ENCODE assay signal across 24 cellular contexts in genomic region chr17:16926591-16927451, GRCh38. TPM values are rescaled to one million over a fixed set of nuclear protein-coding genes. Genes with fewer than 3 reads are reported as not detected.
DNase-seq lines count a peak whose midpoint lies in the region; ATAC-seq, FAIRE-seq and TF ChIP-seq lines count a peak whose summit lies in the region.
"Had no signal": no experiment of that assay in that cellular context is flagged by ENCODE, and none has a peak within 500 bp of the region (broad histone marks: within the 10 kb centered on the region; RNA-seq: fewer than 3 reads in every experiment).

No MANE protein-coding gene starts in this region.

- no peaks in the 10 kb centered on the region for H3K9me3 ChIP-seq in kidney (ENCODE audit: control insufficient read depth in 1 of 2, low read length in 2 of 2)
- H3K9me3 ChIP-seq: body of pancreas, esophagus squamous epithelium had no signal

- no peak for FAIRE-seq in kidney (lab: Jason Lieb, UNC)
- FAIRE-seq: GM18507 had no signal

- no peak overlapping the region for H3K9ac ChIP-seq in kidney (ENCODE audit: low read length in 2 of 2)

- H3K36me3 Mint-ChIP-seq in activated naive CD4-positive, alpha-beta T cell treated with anti-CD3 and anti-CD28 coated beads, Interleukin-2, amount 10 ng/mL, durations not matched to agents 7 days and 5 days = no peaks in the 10 kb centered on the region
- peaks cover 9 to 14% of the 10 kb centered on the region in 2 donors for H3K36me3 Mint-ChIP-seq in stimulated activated naive B cell treated with anti-CD40 and anti-IgM and Interleukin-4, amounts not matched to agents 10 μg/mL and 1 μg/mL and 100 μg/mL, for 72 hours
- H3K36me3 Mint-ChIP-seq: activated naive CD8-positive, alpha-beta T cell; CD14-positive monocyte had no signal

- H3K4me3 Mint-ChIP-seq in activated naive CD4-positive, alpha-beta T cell treated with anti-CD3 and anti-CD28 coated beads, Interleukin-2, amount 10 ng/mL, durations not matched to agents 7 days and 5 days = no peak overlapping the region
- H3K4me3 Mint-ChIP-seq in stimulated activated naive B cell treated with anti-CD40 and anti-IgM and Interleukin-4, amounts not matched to agents 10 μg/mL and 1 μg/mL and 100 μg/mL, for 72 hours = no peak overlapping the region
- H3K4me3 Mint-ChIP-seq: activated naive CD8-positive, alpha-beta T cell; CD14-positive monocyte; H9; nephron progenitor cell; stimulated activated naive CD8-positive, alpha-beta T cell treated with anti-CD3 and anti-CD28 coated beads, Interleukin-15, Interleukin-2, amounts not matched to agents 100 ng/mL and 50 ng/mL, for 24 hours had no signal

- intact Hi-C loops in kidney (cut with DNase I) = no loop called here

- no peaks in the 10 kb centered on the region for H3K36me3 ChIP-seq in kidney (ENCODE audit: control insufficient read depth in 1 of 2, insufficient read depth in 2 of 2, low read length in 2 of 2)
- H3K36me3 ChIP-seq: esophagus squamous epithelium had no signal

- no peak for TF ChIP-seq CTCF in kidney (IDR thresholded peaks at IDR 0.05; ENCODE audit: borderline replicate concordance, extremely low read depth, insufficient read depth)

- H3K27ac Mint-ChIP-seq in activated naive CD4-positive, alpha-beta T cell treated with anti-CD3 and anti-CD28 coated beads, Interleukin-2, amount 10 ng/mL, durations not matched to agents 7 days and 5 days = no peak overlapping the region
- peak overlapping the region; percentile 37 for H3K27ac Mint-ChIP-seq in stimulated activated naive B cell treated with anti-CD40 and anti-IgM and Interleukin-4, amounts not matched to agents 10 μg/mL and 1 μg/mL and 100 μg/mL, for 72 hours
- H3K27ac Mint-ChIP-seq: activated naive CD8-positive, alpha-beta T cell; CD14-positive monocyte; H9; nephron progenitor cell; stimulated activated naive CD8-positive, alpha-beta T cell treated with anti-CD3 and anti-CD28 coated beads, Interleukin-15, Interleukin-2, amounts not matched to agents 100 ng/mL and 50 ng/mL, for 24 hours had no signal

- no peaks in the 10 kb centered on the region for H3K4me1 Mint-ChIP-seq in activated naive CD4-positive, alpha-beta T cell treated with anti-CD3 and anti-CD28 coated beads, Interleukin-2, amount 10 ng/mL, durations not matched to agents 7 days and 5 days
- peaks cover 9 to 37% of the 10 kb centered on the region in 2 donors for H3K4me1 Mint-ChIP-seq in stimulated activated naive B cell treated with anti-CD40 and anti-IgM and Interleukin-4, amounts not matched to agents 10 μg/mL and 1 μg/mL and 100 μg/mL, for 72 hours
- H3K4me1 Mint-ChIP-seq: nephron progenitor cell had no signal

- H3K9me3 Mint-ChIP-seq in activated naive CD4-positive, alpha-beta T cell treated with anti-CD3 and anti-CD28 coated beads, Interleukin-2, amount 10 ng/mL, durations not matched to agents 7 days and 5 days = no peaks in the 10 kb centered on the region
- H3K9me3 Mint-ChIP-seq in stimulated activated naive B cell treated with anti-CD40 and anti-IgM and Interleukin-4, amounts not matched to agents 10 μg/mL and 1 μg/mL and 100 μg/mL, for 72 hours = no peaks in the 10 kb centered on the region
- H3K9me3 Mint-ChIP-seq: CD14-positive monocyte; H9; nephron progenitor cell; stimulated activated naive CD8-positive, alpha-beta T cell treated with anti-CD3 and anti-CD28 coated beads, Interleukin-15, Interleukin-2, amounts not matched to agents 100 ng/mL and 50 ng/mL, for 24 hours had no signal

- DNase-seq in activated naive CD4-positive, alpha-beta T cell treated with anti-CD3 and anti-CD28 coated beads, Interleukin-2, amount 10 ng/mL, durations not matched to agents 7 days and 5 days = peak; percentile 19
- DNase-seq in activated naive CD4-positive, alpha-beta T cell treated with Interleukin-2 at 50 U/mL for 16 hours = no peak
- DNase-seq in NCI-H226 (peak; percentile 77), kidney (peak; percentile 41), NCI-H2107 treated with DMSO at 0.1 percent for 48 hours (lab: John Stamatoyannopoulos, UW; ENCODE audit: unreplicated experiment) (no peak)
- DNase-seq in stimulated activated naive B cell treated with anti-CD40 and anti-IgM and Interleukin-4, amounts not matched to agents 10 μg/mL and 1 μg/mL and 100 μg/mL, for 72 hours = no peak
- DNase-seq: body of pancreas; DMS79; esophagus squamous epithelium; KG1; mesenchymal stem cell; NCI-H2227 treated with DMSO at 0.1 percent for 48 hours; nephron progenitor cell; Right ventricle myocardium superior; stimulated activated CD4-positive, alpha-beta T cell treated with anti-CD3 and anti-CD28 coated beads, Interleukin-15, amount 100 ng/mL, for 24 hours had no signal

- no peaks in the 10 kb centered on the region for H3K4me1 ChIP-seq in kidney (ENCODE audit: control insufficient read depth in 1 of 2, insufficient read depth in 1 of 2, low read depth in 1 of 2, low read length in 2 of 2)
- H3K4me1 ChIP-seq: esophagus squamous epithelium had no signal

- H3K27ac ChIP-seq in kidney (ENCODE audit: low read depth in 2 of 2, low read length in 2 of 2) = no peak overlapping the region
- H3K27ac ChIP-seq: body of pancreas, esophagus squamous epithelium had no signal

- peaks cover 2% of the 10 kb centered on the region for H3K27me3 Mint-ChIP-seq in activated naive CD4-positive, alpha-beta T cell treated with anti-CD3 and anti-CD28 coated beads, Interleukin-2, amount 10 ng/mL, durations not matched to agents 7 days and 5 days
- H3K27me3 Mint-ChIP-seq in stimulated activated naive B cell treated with anti-CD40 and anti-IgM and Interleukin-4, amounts not matched to agents 10 μg/mL and 1 μg/mL and 100 μg/mL, for 72 hours = no peaks in the 10 kb centered on the region
- H3K27me3 Mint-ChIP-seq: activated naive CD8-positive, alpha-beta T cell; stimulated activated naive CD8-positive, alpha-beta T cell treated with anti-CD3 and anti-CD28 coated beads, Interleukin-15, Interleukin-2, amounts not matched to agents 100 ng/mL and 50 ng/mL, for 24 hours had no signal

- CTCF ChIA-PET in activated naive CD4-positive, alpha-beta T cell treated with anti-CD3 and anti-CD28 coated beads, Interleukin-2, amount 10 ng/mL, durations not matched to agents 7 days and 5 days (lab: Charles Lee) = interaction anchor here (1.1 kb wide), 1 partner anchor 12 kb away, joined by 3 read pairs; no protein-coding TSS in a partner anchor

- ATAC-seq in stimulated activated naive B cell treated with anti-CD40 and anti-IgM and Interleukin-4, amounts not matched to agents 10 μg/mL and 1 μg/mL and 100 μg/mL, for 72 hours (replicated peaks) = no peak
- ATAC-seq in GM18520 (IDR thresholded peaks at IDR 0.05; ENCODE audit: unreplicated experiment) (no peak), GM21528 (IDR thresholded peaks at IDR 0.05; ENCODE audit: low FRiP score, unreplicated experiment) (no peak)
- ATAC-seq: body of pancreas had no signal

- H3K4me3 ChIP-seq in kidney (ENCODE audit: low read length in 2 of 2) = no peak overlapping the region
- H3K4me3 ChIP-seq: body of pancreas, esophagus squamous epithelium had no signal

RNA-seq across cellular contexts. Expression of gene TNFRSF13B, which starts 45.1 kb away (rescaled TPM):
- 1.4 TPM for total RNA-seq in kidney
- polyA plus RNA-seq in kidney (ENCODE audit: insufficient read depth, low read depth, low replicate concordance) = not detected
- total RNA-seq: body of pancreas, esophagus squamous epithelium, glomerular endothelial cell, Right ventricle myocardium superior, urinary bladder had no signal

Comparison
In these comparisons a context has a peak if more than half of its experiments do, and no peak if none do; other contexts are left out.
1. DNase-seq: peak in activated naive CD4-positive, alpha-beta T cell treated with anti-CD3 and anti-CD28 coated beads, Interleukin-2, amount 10 ng/mL, durations not matched to agents 7 days and 5 days (single experiment), NCI-H226 (single experiment) and kidney (single experiment); none in activated naive CD4-positive, alpha-beta T cell treated with Interleukin-2 at 50 U/mL for 16 hours (single experiment), stimulated activated naive B cell treated with anti-CD40 and anti-IgM and Interleukin-4, amounts not matched to agents 10 μg/mL and 1 μg/mL and 100 μg/mL, for 72 hours (single experiment) and NCI-H2107 treated with DMSO at 0.1 percent for 48 hours (single experiment).